Comparison of ENCODE assay signal across 1 cellular context in genomic region chr12:118371354-118372282, GRCh38.
A peak's percentile ranks its signal among the peaks of the same experiment; 100 is the strongest.
TF ChIP-seq lines count a peak whose summit lies in the region.

No MANE protein-coding gene starts in this region.

TF ChIP-seq in HepG2, 621 proteins besides CTCF, POLR2A, EP300 and RAD21 (continued from another document):
- TF ChIP-seq RBFOX2 (IDR thresholded peaks at IDR 0.05; ENCODE audit: low read depth, low read length) (0 out of 2 replicates have a peak, but pooled peaks have one; percentile 47), ZNF281 (CRISPR knock-in tag; IDR thresholded peaks at IDR 0.05; ENCODE audit: borderline replicate concordance) (no peak), AGO1 (IDR thresholded peaks at IDR 0.05; ENCODE audit: low read depth, low read length, poor library complexity, severe bottlenecking) (peak; percentile 97), ZNF557 (CRISPR knock-in tag; IDR thresholded peaks at IDR 0.05) (no peak), SNAPC4 (CRISPR knock-in tag; IDR thresholded peaks at IDR 0.05) (0 out of 2 replicates have a peak, but pooled peaks have one; percentile 37), POGZ (CRISPR knock-in tag; IDR thresholded peaks at IDR 0.05) (no peak), IKZF4 (CRISPR knock-in tag; IDR thresholded peaks at IDR 0.05; ENCODE audit: borderline replicate concordance, low read depth, not compliant biosample characterization) (no peak), KAT7 (CRISPR knock-in tag; IDR thresholded peaks at IDR 0.05; ENCODE audit: borderline replicate concordance) (peak; percentile 35; the same call in 1 of the 2 replicates), ZFP1 (CRISPR knock-in tag; IDR thresholded peaks at IDR 0.05) (no peak), XRCC5 (optimal IDR thresholded peaks at IDR 0.05; ENCODE audit: low read length) (peak; percentile 19), ZNF567 (CRISPR knock-in tag; IDR thresholded peaks at IDR 0.05; ENCODE audit: borderline replicate concordance) (no peak)
